ENCODE assay signal across 27 cellular contexts in genomic region chr10:102291221-102291905, GRCh38. TPM values are rescaled to one million over a fixed set of nuclear protein-coding genes. Genes with fewer than 3 reads are reported as not detected.
A peak's percentile ranks its signal among the peaks of the same experiment; 100 is the strongest.
DNase-seq lines count a peak whose midpoint lies in the region; ATAC-seq lines count a peak whose summit lies in the region.
"Had no signal": no experiment of that assay in that cellular context is flagged by ENCODE, and none has a peak within 500 bp of the region (broad histone marks: within the 10 kb centered on the region; RNA-seq: fewer than 3 reads in every experiment).

No MANE protein-coding gene starts in this region.

- no peaks in the 10 kb centered on the region for H3K9me3 Mint-ChIP-seq in activated naive CD4-positive, alpha-beta T cell treated with anti-CD3 and anti-CD28 coated beads, Interleukin-2, amount 50 U/mL, for 72 hours
- H3K9me3 Mint-ChIP-seq: activated naive CD8-positive, alpha-beta T cell treated with anti-CD3 and anti-CD28 coated beads for 36 hours; T-cell had no signal

- H3K27ac ChIP-seq in right cardiac atrium (ENCODE audit: low read length) (peak overlapping the region; percentile 99), skeletal muscle tissue (ENCODE audit: low read depth, low read length) (peak overlapping the region; percentile 95)
- H3K27ac ChIP-seq: foreskin keratinocyte, KMS-11, uterus had no signal

- H3K4me1 ChIP-seq in right cardiac atrium (ENCODE audit: control insufficient read depth, insufficient read depth, low read length) (peaks cover 7% of the 10 kb centered on the region), skeletal muscle tissue (ENCODE audit: control insufficient read depth in 3 of 3, insufficient read depth in 3 of 3, low read length in 3 of 3) (peaks cover 20 to 24% (median 21%) of the 10 kb centered on the region in 3 donors)
- H3K4me1 ChIP-seq: foreskin keratinocyte had no signal

- H3K27me3 ChIP-seq in right cardiac atrium (ENCODE audit: control insufficient read depth, insufficient read depth) (no peaks in the 10 kb centered on the region), skeletal muscle tissue (ENCODE audit: control insufficient read depth in 3 of 3, insufficient read depth in 3 of 3, low read length in 3 of 3) (no peaks in the 10 kb centered on the region)
- H3K27me3 ChIP-seq: foreskin keratinocyte, uterus had no signal

- ATAC-seq in activated naive CD4-positive, alpha-beta T cell treated with anti-CD3 and anti-CD28 coated beads, Interleukin-2, amount 50 U/mL, for 72 hours: peak in 1 of 2 donors; percentile 7
- ATAC-seq in right cardiac atrium (peak; percentile 93 to 97), GM19467 (IDR thresholded peaks at IDR 0.05; ENCODE audit: unreplicated experiment) (no peak)
- ATAC-seq: activated CD4-positive, CD25-positive, alpha-beta regulatory T cell treated with anti-CD3 and anti-CD28 coated beads, Interleukin-2, amount 50 U/mL, for 24 hours; esophagus mucosa; foreskin keratinocyte; T-cell had no signal

- no peaks in the 10 kb centered on the region for H3K36me3 ChIP-seq in skeletal muscle tissue (ENCODE audit: control insufficient read depth in 3 of 3, insufficient read depth in 3 of 3, low read length in 3 of 3)
- H3K36me3 ChIP-seq: uterus had no signal

- no peak overlapping the region for H3K4me3 ChIP-seq in right cardiac atrium (ENCODE audit: low read length)
- H3K4me3 ChIP-seq in skeletal muscle tissue (ENCODE audit: low read length in 3 of 3): peak overlapping the region; percentile 38 to 45 (median 43)
- H3K4me3 ChIP-seq: uterus had no signal

- 36% methylated on average over 4 of the region's 4 CpGs for WGBS in right cardiac atrium

- H3K9me3 ChIP-seq in right cardiac atrium (ENCODE audit: control insufficient read depth, low read length): no peaks in the 10 kb centered on the region
- no peaks in the 10 kb centered on the region for H3K9me3 ChIP-seq in skeletal muscle tissue (ENCODE audit: control insufficient read depth in 3 of 3, low read length in 3 of 3)
- H3K9me3 ChIP-seq: uterus had no signal

- H3K36me3 Mint-ChIP-seq in activated naive CD4-positive, alpha-beta T cell treated with anti-CD3 and anti-CD28 coated beads, Interleukin-2, amount 50 U/mL, for 72 hours: peaks cover 0 to under 1% of the 10 kb centered on the region in 2 donors

- intact Hi-C loops in right cardiac atrium (cut with DNase I): no loop called here

- H3K9ac ChIP-seq in skeletal muscle tissue (ENCODE audit: low read depth in 1 of 3, low read length in 3 of 3): peak overlapping the region; percentile 70 to 72 (median 72)
- H3K9ac ChIP-seq: KMS-11 had no signal

- no peak for DNase-seq in activated naive CD4-positive, alpha-beta T cell treated with anti-CD3 and anti-CD28 coated beads, Interleukin-2, amount 50 U/mL, for 72 hours (ENCODE audit: low spot score in 2 of 2)
- no peak for DNase-seq in activated naive CD4-positive, alpha-beta T cell treated with anti-CD3 and anti-CD28 coated beads, Interleukin-2, amount 50 U/mL, for 16 hours
- DNase-seq in cerebellum (ENCODE audit: low spot score) (peak; percentile 56), right cardiac atrium (peak in 1 of 3 donors; percentile 22), SK-N-DZ (ENCODE audit: low spot score) (no peak), NCI-H2029 treated with DMSO at 0.1 percent for 48 hours (lab: John Stamatoyannopoulos, UW) (no peak)
- DNase-seq: activated naive CD8-positive, alpha-beta T cell treated with anti-CD3 and anti-CD28 coated beads for 36 hours; effector memory CD4-positive, alpha-beta T cell; foreskin keratinocyte; H7; hippocampal formation; NCI-H1436; NCI-H2171; NCI-H524 treated with DMSO at 0.1 percent for 48 hours; SIG-M5; small intestine; stimulated activated CD4-positive, alpha-beta T cell treated with anti-CD3 and anti-CD28 coated beads, Interleukin-2, amount 100 ng/mL, for 24 hours; T-cell; uterus had no signal

- peak overlapping the region; percentile 7 to 90 for H3K27ac Mint-ChIP-seq in activated naive CD4-positive, alpha-beta T cell treated with anti-CD3 and anti-CD28 coated beads, Interleukin-2, amount 50 U/mL, for 72 hours
- H3K27ac Mint-ChIP-seq: activated naive CD8-positive, alpha-beta T cell treated with anti-CD3 and anti-CD28 coated beads for 36 hours; T-cell had no signal

RNA-seq across cellular contexts. Expression of gene GBF1, which starts 46.0 kb away (rescaled TPM):
- total RNA-seq in activated naive CD4-positive, alpha-beta T cell treated with anti-CD3 and anti-CD28 coated beads, Interleukin-2, amount 50 U/mL, for 72 hours: 10 to 100 TPM; 32.1 to 44.2 TPM
- total RNA-seq in cerebellum (26.0 TPM), right cardiac atrium (10 to 100 TPM; 34.9 to 43.3 (median 36.9) TPM), skeletal muscle tissue (17.7 TPM)
- polyA plus RNA-seq in right cardiac atrium: 17.2 TPM
- 18.3 and 22.6 TPM in 2 replicates for polyA plus RNA-seq in SK-N-DZ (2014; cell fraction: cytosol; rRNA removed)
- 22.9 and 32.6 TPM in 2 replicates for polyA plus RNA-seq in SK-N-DZ (2014; cell fraction: nucleus; rRNA removed)

RNA-seq across cellular contexts. Expression of gene PITX3, which starts 50.1 kb away (rescaled TPM):
- total RNA-seq in activated naive CD4-positive, alpha-beta T cell treated with anti-CD3 and anti-CD28 coated beads, Interleukin-2, amount 50 U/mL, for 72 hours: not detected
- total RNA-seq in cerebellum (not detected), right cardiac atrium (under 1 TPM; 0.25 to 0.82 (median 0.29) TPM), skeletal muscle tissue (4.2 TPM)
- polyA plus RNA-seq in right cardiac atrium: 0.52 TPM
- not detected in 2 replicates for polyA plus RNA-seq in SK-N-DZ (2014; cell fraction: cytosol; rRNA removed)
- not detected in 2 replicates for polyA plus RNA-seq in SK-N-DZ (2014; cell fraction: nucleus; rRNA removed)
- total RNA-seq: esophagus mucosa, foreskin keratinocyte, posterior vena cava, T-cell, temporal lobe, uterus had no signal
- polyA plus RNA-seq: BJ, small intestine had no signal
